In the genomic region with DNA sequence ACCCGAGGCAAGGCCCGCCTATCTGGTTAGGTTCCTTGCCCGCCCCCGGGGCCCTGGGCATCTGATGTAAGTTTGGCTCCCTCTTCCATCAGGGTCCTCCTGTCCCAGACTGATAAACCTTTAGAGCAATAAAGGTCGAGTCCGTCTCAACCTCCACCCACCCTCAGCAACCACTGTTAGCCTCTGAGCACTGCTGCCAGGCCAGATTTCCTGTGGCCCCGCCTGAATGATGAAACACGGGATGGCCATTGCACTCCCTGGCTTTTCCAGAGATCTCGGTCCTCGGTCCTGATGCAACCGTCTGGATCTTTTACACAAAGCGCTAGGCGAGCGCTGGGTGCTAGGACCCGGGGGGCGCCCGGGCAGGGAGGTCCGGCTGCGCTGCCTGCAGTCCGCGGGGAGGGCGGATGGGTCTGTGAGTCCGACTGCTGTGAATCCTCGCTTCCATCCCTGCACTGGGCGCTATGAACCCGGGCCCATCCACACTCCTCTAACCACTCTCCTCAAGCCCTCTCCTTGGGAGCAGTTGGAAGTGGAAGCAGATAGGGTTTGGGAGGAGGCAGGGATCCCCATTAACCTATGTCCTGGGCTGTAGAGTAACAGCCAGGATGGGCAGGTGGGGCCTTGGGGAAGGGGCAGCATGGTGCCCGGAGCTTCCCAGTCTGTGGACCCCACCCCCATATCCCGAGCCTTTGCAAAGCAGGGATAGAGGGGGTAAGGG, we compare ENCODE assay signal across 8 cellular contexts. TPM values are rescaled to one million over a fixed set of nuclear protein-coding genes. Genes with fewer than 3 reads are reported as not detected.
DNase-seq lines count a peak whose midpoint lies in the region; ATAC-seq and TF ChIP-seq lines count a peak whose summit lies in the region.

No MANE protein-coding gene starts in this region.

- TF ChIP-seq POLR2A in spleen (IDR thresholded peaks at IDR 0.05): peak in 2 of 3 donors; percentile 30 to 33

- H3K36me3 ChIP-seq in spleen: peaks cover 6 to 29% (median 18%) of the 10 kb centered on the region in 6 donors

- H3K36me3 Mint-ChIP-seq in T-helper 1 cell treated with Interleukin-12 subunit alpha and Interleukin-12 subunit beta and Interleukin-4 antibody, amounts not matched to agents 30 μg/mL and 1 μg/mL, for 36 hours (ENCODE audit: low read depth): peaks cover 28% of the 10 kb centered on the region
- H3K36me3 Mint-ChIP-seq in dendritic cell treated with granulocyte-macrophage colony-stimulating factor and Interleukin-4, amounts not matched to agents 40 ng/mL and 50 ng/mL, for 4 days (ENCODE audit: low read depth): peaks cover 28% of the 10 kb centered on the region

- WGBS in spleen, 5 donors: 3 to 6% (median 6%) methylated on average over 27 to 28 of the region's 28 CpGs

- no peaks in the 10 kb centered on the region for H3K27me3 ChIP-seq in layer of hippocampus (ENCODE audit: control insufficient read depth, insufficient read depth, low read length)
- H3K27me3 ChIP-seq in spleen (replicated peaks in 1 of 7): no peaks in the 10 kb centered on the region

- H3K9me3 Mint-ChIP-seq in T-helper 1 cell treated with Interleukin-12 subunit alpha and Interleukin-12 subunit beta and Interleukin-4 antibody, amounts not matched to agents 30 μg/mL and 1 μg/mL, for 36 hours: no peaks in the 10 kb centered on the region
- no peaks in the 10 kb centered on the region for H3K9me3 Mint-ChIP-seq in dendritic cell treated with granulocyte-macrophage colony-stimulating factor and Interleukin-4, amounts not matched to agents 40 ng/mL and 50 ng/mL, for 4 days

- DNase-seq in EL (peak; percentile 96), NAMALWA (ENCODE audit: low spot score) (peak; percentile 59), spleen (peak; percentile 96)

- H3K27me3 Mint-ChIP-seq in T-helper 1 cell treated with Interleukin-12 subunit alpha and Interleukin-12 subunit beta and Interleukin-4 antibody, amounts not matched to agents 30 μg/mL and 1 μg/mL, for 36 hours (ENCODE audit: low read depth): no peaks in the 10 kb centered on the region
- H3K27me3 Mint-ChIP-seq in dendritic cell treated with granulocyte-macrophage colony-stimulating factor and Interleukin-4, amounts not matched to agents 40 ng/mL and 50 ng/mL, for 4 days: peaks cover 13% of the 10 kb centered on the region

- no peaks in the 10 kb centered on the region for H3K9me3 ChIP-seq in spleen

- H3K4me1 ChIP-seq in spleen: peaks cover 22 to 66% (median 42%) of the 10 kb centered on the region in 6 donors

- H3K4me1 Mint-ChIP-seq in T-helper 1 cell treated with Interleukin-12 subunit alpha and Interleukin-12 subunit beta and Interleukin-4 antibody, amounts not matched to agents 30 μg/mL and 1 μg/mL, for 36 hours (ENCODE audit: low read depth): peaks cover 46% of the 10 kb centered on the region
- peaks cover 52% of the 10 kb centered on the region for H3K4me1 Mint-ChIP-seq in dendritic cell treated with granulocyte-macrophage colony-stimulating factor and Interleukin-4, amounts not matched to agents 40 ng/mL and 50 ng/mL, for 4 days (ENCODE audit: low read depth)

- no peak for TF ChIP-seq CTCF in spleen (IDR thresholded peaks at IDR 0.05 in 8 of 11, conservative IDR thresholded peaks at IDR 0.05 in 3 of 11)

- ATAC-seq in GM21619 (IDR thresholded peaks at IDR 0.05; ENCODE audit: unreplicated experiment) (peak; percentile 15), HG03457 (IDR thresholded peaks at IDR 0.05; ENCODE audit: unreplicated experiment) (no peak)

- H3K4me3 Mint-ChIP-seq in T-helper 1 cell treated with Interleukin-12 subunit alpha and Interleukin-12 subunit beta and Interleukin-4 antibody, amounts not matched to agents 30 μg/mL and 1 μg/mL, for 36 hours: peak overlapping the region; percentile 96
- H3K4me3 Mint-ChIP-seq in dendritic cell treated with granulocyte-macrophage colony-stimulating factor and Interleukin-4, amounts not matched to agents 40 ng/mL and 50 ng/mL, for 4 days: peak overlapping the region; percentile 93

- H3K4me3 ChIP-seq in spleen: peak overlapping the region; percentile 82 to 98 (median 93)

- peak overlapping the region; percentile 69 for H3K27ac Mint-ChIP-seq in T-helper 1 cell treated with Interleukin-12 subunit alpha and Interleukin-12 subunit beta and Interleukin-4 antibody, amounts not matched to agents 30 μg/mL and 1 μg/mL, for 36 hours
- peak overlapping the region; percentile 71 for H3K27ac Mint-ChIP-seq in dendritic cell treated with granulocyte-macrophage colony-stimulating factor and Interleukin-4, amounts not matched to agents 40 ng/mL and 50 ng/mL, for 4 days

- intact Hi-C loops in dendritic cell treated with granulocyte-macrophage colony-stimulating factor and Interleukin-4, amounts not matched to agents 40 ng/mL and 50 ng/mL, for 4 days (cut with micrococcal nuclease): loop anchor here (1.0 to 5.0 kb wide), 3 partner anchors 16 to 64 kb away; no protein-coding TSS in a partner anchor
- intact Hi-C loops in spleen (cut with DNase I; ENCODE audit: low total_unique reads): loop anchor here (10.0 kb wide), 1 partner anchor 58 kb away; a partner anchor contains a TSS

- H3K27ac ChIP-seq in layer of hippocampus (ENCODE audit: low read depth, low read length) (peak overlapping the region; percentile 100), spleen (peak overlapping the region; percentile 89 to 99 (median 97))

RNA-seq across cellular contexts. Expression of a gene that starts 0.9 kb away (rescaled TPM):
- 100 to 1,000 TPM; 103 to 308 (median 249) TPM for total RNA-seq in spleen
- 100 to 1,000 TPM in 2 of 3 donors, 10 to 100 TPM in 1; 99.3 to 247 (median 209) TPM for polyA plus RNA-seq in spleen

RNA-seq across cellular contexts. Expression of a gene that starts 56.8 kb away (rescaled TPM):
- total RNA-seq in spleen: 10 to 100 TPM; 23.7 to 41.7 (median 37.9) TPM
- polyA plus RNA-seq in spleen: 10 to 100 TPM; 11.9 to 22.0 (median 18.4) TPM

RNA-seq across cellular contexts. Expression of a gene that starts 57.0 kb away (rescaled TPM):
- total RNA-seq in spleen: 100 to 1,000 TPM in 3 of 7 donors, 10 to 100 TPM in 4; 70.8 to 115 (median 97.2) TPM
- 100 to 1,000 TPM; 182 to 239 (median 224) TPM for polyA plus RNA-seq in spleen
